In genomic region chr6:163341224-163341623, GRCh38 we compare ENCODE assay signal across 23 cellular contexts.
DNase-seq lines count a peak whose midpoint lies in the region; ATAC-seq, FAIRE-seq and TF ChIP-seq lines count a peak whose summit lies in the region.
"Had no signal": no experiment of that assay in that cellular context is flagged by ENCODE, and none has a peak within 500 bp of the region (broad histone marks: within the 10 kb centered on the region; RNA-seq: fewer than 3 reads in every experiment).

No MANE protein-coding gene starts in this region.

- peak overlapping the region; percentile 6 for H3K27ac ChIP-seq in right cardiac atrium (ENCODE audit: low read length)
- H3K27ac ChIP-seq in H1 (ENCODE audit: low read depth, low read length) = no peak overlapping the region
- peak overlapping the region; percentile 94 for H3K27ac ChIP-seq in psoas muscle
- H3K27ac ChIP-seq in tibial nerve = peak overlapping the region; percentile 61 to 92 (median 78)
- no peak overlapping the region for H3K27ac ChIP-seq in CD4-positive, alpha-beta memory T cell (ENCODE audit: low read depth, low read length)

- no peak overlapping the region for H2BK15ac ChIP-seq in H1 (ENCODE audit: low read length)

- H3K36me3 Mint-ChIP-seq in CD4-positive, alpha-beta memory T cell = no peaks in the 10 kb centered on the region
- H3K36me3 Mint-ChIP-seq: CD4-positive, CD25-positive, alpha-beta regulatory T cell had no signal

- no peak overlapping the region for H3K23ac ChIP-seq in H1 (ENCODE audit: insufficient read length)

- H3K4me2 ChIP-seq in H1 (ENCODE audit: insufficient read depth in 1 of 2, low read depth in 2 of 2, low read length in 2 of 2) = no peak overlapping the region
- H3K4me2 ChIP-seq: GM23338 had no signal

- ATAC-seq in right cardiac atrium (no peak), psoas muscle (no peak)
- ATAC-seq: GM23338 had no signal

- TF ChIP-seq CTCF in H1 (IDR thresholded peaks at IDR 0.05; ENCODE audit: control extremely low read depth in 1 of 3, insufficient read depth in 1 of 3, low read depth in 1 of 3, low read length in 3 of 3) = no peak
- TF ChIP-seq CTCF in psoas muscle (IDR thresholded peaks at IDR 0.05) = no peak
- no peak for TF ChIP-seq CTCF in tibial nerve (IDR thresholded peaks at IDR 0.05)

- no peak overlapping the region for H3K14ac ChIP-seq in H1 (ENCODE audit: insufficient read length)

- peak overlapping the region; percentile 70; the same call in 1 of the 2 replicates for H2AK5ac ChIP-seq in H1 (ENCODE audit: low read depth, low read length)

- H3K9me3 Mint-ChIP-seq in CD4-positive, alpha-beta memory T cell = no peaks in the 10 kb centered on the region
- H3K9me3 Mint-ChIP-seq: GM23338 had no signal

- intact Hi-C loops in right cardiac atrium (cut with DNase I) = no loop called here
- intact Hi-C loops in cardiac septum (cut with DNase I) = no loop called here
- intact Hi-C loops in psoas muscle (cut with DNase I) = no loop called here
- intact Hi-C loops in CD4-positive, alpha-beta memory T cell (cut with micrococcal nuclease) = no loop called here

- H2BK5ac ChIP-seq in H1 (ENCODE audit: low read depth, low read length) = no peak overlapping the region

- TF ChIP-seq RAD21 in H1 (IDR thresholded peaks at IDR 0.05 in 1 of 2, conservative IDR thresholded peaks at IDR 0.05 in 1 of 2; ENCODE audit: low read depth in 2 of 2, low read length in 2 of 2) = no peak

- no peak for TF ChIP-seq EP300 in H1 (IDR thresholded peaks at IDR 0.05; ENCODE audit: borderline replicate concordance in 1 of 2, low read depth in 2 of 2, low read length in 2 of 2)
- no peak for TF ChIP-seq EP300 in tibial nerve (IDR thresholded peaks at IDR 0.05)

- no peak for TF ChIP-seq POLR2A in H1 (IDR thresholded peaks at IDR 0.05; ENCODE audit: control extremely low read depth in 1 of 2, low read depth in 2 of 2, low read length in 2 of 2)
- TF ChIP-seq POLR2A in tibial nerve (IDR thresholded peaks at IDR 0.05) = no peak

- H2BK120ac ChIP-seq in H1 (replicated peaks; ENCODE audit: low read depth, low read length) = no peak overlapping the region

- H2BK20ac ChIP-seq in H1 (ENCODE audit: low read length) = no peak overlapping the region

- CTCF ChIA-PET in H1 (lab: Charles Lee; ENCODE audit: partially characterized antibody) = interaction anchor here (1.4 kb wide), 1 partner anchor 14 kb away, joined by 6 read pairs; no protein-coding TSS in a partner anchor
- CTCF ChIA-PET in CD4-positive, alpha-beta memory T cell (lab: Charles Lee; ENCODE audit: partially characterized antibody) = no interaction called here

- DNase-seq in right cardiac atrium (peak in 1 of 3 donors; percentile 26), cardiac septum (ENCODE audit: low spot score) (no peak), H1 (ENCODE audit: low read depth in 1 of 2, low spot score in 2 of 2) (no peak), psoas muscle (no peak), tibial nerve (ENCODE audit: low spot score in 2 of 2) (no peak), ecto neural progenitor cell (ENCODE audit: low spot score) (no peak), SHP77 treated with DMSO at 0.1 percent for 48 hours (lab: John Stamatoyannopoulos, UW) (no peak)
- DNase-seq in CD4-positive, alpha-beta memory T cell = no peak
- DNase-seq: BE2C; Caco-2; CD4-positive, CD25-positive, alpha-beta regulatory T cell; DMS153; GDM1; Kasumi-1; MG63; NCI-H1048; NCI-H1436; NCI-H1930; NCI-H345; NCI-H524 treated with DMSO at 0.1 percent for 48 hours; RPMI8226 had no signal

- peaks cover 0 to 1% (median 0%) of the 10 kb centered on the region in 4 donors for H3K4me1 Mint-ChIP-seq in CD4-positive, alpha-beta memory T cell

- H2AFZ ChIP-seq in H1 (ENCODE audit: low read length) = no peak overlapping the region
- H2AFZ ChIP-seq: GM23338 had no signal

- 88% methylated on average over 7 of the region's 7 CpGs for WGBS in right cardiac atrium
- 94% methylated on average over 7 of the region's 7 CpGs; no CpG with 5 or more reads in 1 of the 2 experiments for WGBS in H1 (ENCODE audit: extremely low coverage in 1 of 2, insufficient coverage in 1 of 2, insufficient read length in 1 of 2, insufficient replicate concordance in 2 of 2, low coverage in 1 of 2, low lambda C conversion rate in 2 of 2, missing lambda C conversion rate in 1 of 2), 2 experiments
- 72 to 86% (median 85%) methylated on average over 7 of the region's 7 CpGs for WGBS in psoas muscle, 3 donors
- 40 to 66% methylated on average over 7 of the region's 7 CpGs for WGBS in tibial nerve, 2 donors

- no peak overlapping the region for H3K4ac ChIP-seq in H1 (replicated peaks; ENCODE audit: insufficient read length, low read depth, low read length)

- no peak overlapping the region for H3K4me3 Mint-ChIP-seq in CD4-positive, alpha-beta memory T cell
- H3K4me3 Mint-ChIP-seq: CD4-positive, CD25-positive, alpha-beta regulatory T cell; GM23338 had no signal

- H3K4me3 ChIP-seq in right cardiac atrium (ENCODE audit: low read length) (no peak overlapping the region), H1 (ENCODE audit: extremely low read depth in 1 of 4, insufficient read depth in 2 of 4, low read depth in 3 of 4, low read length in 4 of 4) (no peak overlapping the region), psoas muscle (no peak overlapping the region), tibial nerve (no peak overlapping the region)
- no peak overlapping the region for H3K4me3 ChIP-seq in CD4-positive, alpha-beta memory T cell (ENCODE audit: low read length in 2 of 2)
- H3K4me3 ChIP-seq: GM23338, MG63 had no signal

- H3K18ac ChIP-seq in H1 (ENCODE audit: extremely low read depth, low read length) = no peak overlapping the region; the same call in 1 of the 2 replicates

- H3K27me3 ChIP-seq in right cardiac atrium (ENCODE audit: control insufficient read depth, insufficient read depth) (no peaks in the 10 kb centered on the region), H1 (replicated peaks in 1 of 4; ENCODE audit: control insufficient read depth in 3 of 4, extremely low read depth in 1 of 4, insufficient read depth in 3 of 4, low read length in 3 of 4) (peaks cover 0 to 9% (median 5%) of the 10 kb centered on the region in 4 experiments; a peak in 3 of 7 replicates), psoas muscle (ENCODE audit: insufficient read depth in 3 of 3, low read length in 2 of 3) (no peaks in the 10 kb centered on the region), tibial nerve (no peaks in the 10 kb centered on the region)
- H3K27me3 ChIP-seq in CD4-positive, alpha-beta memory T cell (ENCODE audit: insufficient read depth, low read length) = no peaks in the 10 kb centered on the region
- H3K27me3 ChIP-seq: BE2C, MG63 had no signal

- no peaks in the 10 kb centered on the region for H3K79me2 ChIP-seq in H1 (ENCODE audit: control insufficient read depth in 1 of 2, insufficient read depth in 2 of 2, low read length in 2 of 2)

- no peak overlapping the region for H3K27ac Mint-ChIP-seq in CD4-positive, alpha-beta memory T cell
- H3K27ac Mint-ChIP-seq: CD4-positive, CD25-positive, alpha-beta regulatory T cell; GM23338 had no signal

- peaks cover 0 to 6% of the 10 kb centered on the region in 2 donors for H3K27me3 Mint-ChIP-seq in CD4-positive, alpha-beta memory T cell

- H4K5ac ChIP-seq in H1 (ENCODE audit: insufficient read length, low read depth, low read length) = no peak overlapping the region

- no peak overlapping the region for H4K91ac ChIP-seq in H1 (replicated peaks; ENCODE audit: insufficient read length, low read length)

- H3K79me1 ChIP-seq in H1 (ENCODE audit: low read depth, low read length) = no peaks in the 10 kb centered on the region

- no peaks in the 10 kb centered on the region for H3K23me2 ChIP-seq in H1 (ENCODE audit: low read depth, low read length)

- POLR2A ChIA-PET in H1 (lab: Charles Lee; ENCODE audit: partially characterized antibody) = interaction anchor here (0.6 kb wide), 1 partner anchor 431 kb away, joined by 3 read pairs; no protein-coding TSS in a partner anchor
- POLR2A ChIA-PET in CD4-positive, alpha-beta memory T cell (lab: Charles Lee; ENCODE audit: partially characterized antibody) = no interaction called here

- no peaks in the 10 kb centered on the region for H4K20me1 ChIP-seq in H1 (replicated peaks in 1 of 2; ENCODE audit: control insufficient read depth in 1 of 2, insufficient read depth in 2 of 2, low read length in 2 of 2)

- no peak overlapping the region for H2BK12ac ChIP-seq in H1 (ENCODE audit: low read depth, low read length)

- H3K4me1 ChIP-seq in right cardiac atrium (ENCODE audit: control insufficient read depth, insufficient read depth, low read length) (peaks cover 16% of the 10 kb centered on the region), H1 (replicated peaks in 1 of 4; ENCODE audit: control insufficient read depth in 3 of 4, insufficient read depth in 4 of 4, low read length in 3 of 4) (peaks cover 5 to 16% (median 6%) of the 10 kb centered on the region in 4 experiments; a peak in 6 of 7 replicates), psoas muscle (peaks cover 51% of the 10 kb centered on the region), tibial nerve (peaks cover 0 to 64% (median 13%) of the 10 kb centered on the region in 4 donors)
- no peaks in the 10 kb centered on the region for H3K4me1 ChIP-seq in CD4-positive, alpha-beta memory T cell (ENCODE audit: insufficient read depth, low read length)
- H3K4me1 ChIP-seq: BE2C, Caco-2 had no signal

- FAIRE-seq in H1 (lab: Jason Lieb, UNC) = no peak
- FAIRE-seq: A204.1 had no signal

- H4K8ac ChIP-seq in H1 (ENCODE audit: extremely low read depth, insufficient read depth, low read length) = no peak overlapping the region

- H3K36me3 ChIP-seq in H1 (ENCODE audit: control insufficient read depth in 2 of 4, insufficient read depth in 4 of 4, low read length in 3 of 4) (no peaks in the 10 kb centered on the region), psoas muscle (ENCODE audit: insufficient read depth in 1 of 2, low read depth in 1 of 2) (no peaks in the 10 kb centered on the region), tibial nerve (no peaks in the 10 kb centered on the region)
- no peaks in the 10 kb centered on the region for H3K36me3 ChIP-seq in CD4-positive, alpha-beta memory T cell (ENCODE audit: insufficient read depth, low read length)
- H3K36me3 ChIP-seq: BE2C, MG63 had no signal

- no peak overlapping the region for H3K9ac ChIP-seq in H1 (replicated peaks in 1 of 4; ENCODE audit: extremely low read depth in 1 of 4, low read depth in 3 of 4, low read length in 3 of 4)

- no peaks in the 10 kb centered on the region for H3K9me3 ChIP-seq in right cardiac atrium (ENCODE audit: control insufficient read depth, low read length)
- H3K9me3 ChIP-seq in H1 (ENCODE audit: insufficient read depth in 2 of 2, low read depth in 1 of 2, low read length in 1 of 2) = no peaks in the 10 kb centered on the region
- H3K9me3 ChIP-seq in psoas muscle = no peaks in the 10 kb centered on the region
- no peaks in the 10 kb centered on the region for H3K9me3 ChIP-seq in tibial nerve
- no peaks in the 10 kb centered on the region for H3K9me3 ChIP-seq in CD4-positive, alpha-beta memory T cell (ENCODE audit: control insufficient read depth in 1 of 2, low read length in 2 of 2)
- H3K9me3 ChIP-seq: BE2C, Caco-2, MG63 had no signal

- no peak overlapping the region for H3K56ac ChIP-seq in H1 (replicated peaks; ENCODE audit: insufficient read length, low read depth, low read length)

TF ChIP-seq in H1, 55 proteins besides CTCF, POLR2A, EP300 and RAD21 (continues in another document):
- no peak for TF ChIP-seq BACH1 (IDR thresholded peaks at IDR 0.05; ENCODE audit: low read length)
- no peak for TF ChIP-seq NANOG (IDR thresholded peaks at IDR 0.05; ENCODE audit: insufficient read depth, low read depth, low read length, poor library complexity, severe bottlenecking)
- TF ChIP-seq FOSL1 (IDR thresholded peaks at IDR 0.05; ENCODE audit: insufficient read depth, low read depth, low read length) = no peak

Comparison
In these comparisons a context has a peak if more than half of its experiments do, and no peak if none do; other contexts are left out.
1. H3K27ac ChIP-seq: peak in right cardiac atrium (single experiment), psoas muscle (single experiment) and tibial nerve (4 of 4); none in H1 (single experiment) and CD4-positive, alpha-beta memory T cell (single experiment).